Comparison of ENCODE assay signal across 13 cellular contexts in genomic region chr10:43679509-43679908, GRCh38. TPM values are rescaled to one million over a fixed set of nuclear protein-coding genes. Genes with fewer than 3 reads are reported as not detected.
DNase-seq lines count a peak whose midpoint lies in the region; ATAC-seq and TF ChIP-seq lines count a peak whose summit lies in the region.
"Had no signal": no experiment of that assay in that cellular context is flagged by ENCODE, and none has a peak within 500 bp of the region (broad histone marks: within the 10 kb centered on the region; RNA-seq: fewer than 3 reads in every experiment).

No MANE protein-coding gene starts in this region.

- no peak for TF ChIP-seq POLR2A in tibial nerve (IDR thresholded peaks at IDR 0.05)

- H3K27me3 ChIP-seq in psoas muscle (ENCODE audit: insufficient read depth in 3 of 3, low read length in 2 of 3) (no peaks in the 10 kb centered on the region), tibial nerve (no peaks in the 10 kb centered on the region)
- H3K27me3 ChIP-seq: BLaER1 treated with 17β-estradiol and CSF1 and Interleukin-3, amounts not matched to agents 10 nM and 100 nM; SJCRH30 had no signal

- 23 to 32% (median 30%) methylated on average over 7 of the region's 7 CpGs for WGBS in psoas muscle, 3 donors
- 48 to 67% methylated on average over 7 of the region's 7 CpGs for WGBS in tibial nerve, 2 donors

- peak; percentile 39 for DNase-seq in DMS79 treated with DMSO at 0.1 percent for 48 hours (lab: John Stamatoyannopoulos, UW)
- DNase-seq in anterior cingulate cortex (lab: John Stamatoyannopoulos, UW), result peak in 48 of 58 donors; percentile 10 to 81 (median 46)
- peak; percentile 75 for DNase-seq in left cardiac atrium
- peak; percentile 67 to 87 for DNase-seq in psoas muscle
- no peak for DNase-seq in effector memory CD8-positive, alpha-beta T cell
- DNase-seq in GM19240 (ENCODE audit: insufficient read length, low spot score), result no peak
- no peak for DNase-seq in tibial nerve (ENCODE audit: low spot score in 2 of 2)
- DNase-seq in HK-2 (ENCODE audit: unreplicated experiment), result no peak
- DNase-seq: activated B cell treated with CpG ODN at 0.5 μM for 24 hours; activated T-cell treated with anti-CD3 and anti-CD28 coated beads, Interleukin-2, amount 50 U/mL, for 48 hours; SJCRH30 had no signal

- no peak for TF ChIP-seq CTCF in psoas muscle (IDR thresholded peaks at IDR 0.05)
- TF ChIP-seq CTCF in tibial nerve (IDR thresholded peaks at IDR 0.05), result no peak

- no peak overlapping the region for H3K27ac ChIP-seq in psoas muscle
- no peak overlapping the region for H3K27ac ChIP-seq in tibial nerve
- H3K27ac ChIP-seq: BLaER1 treated with 17β-estradiol and CSF1 and Interleukin-3, amounts not matched to agents 10 nM and 100 nM; SJCRH30 had no signal

- ATAC-seq in left cardiac atrium (peak; percentile 90 to 97), psoas muscle (peak; percentile 84 to 98 (median 96))
- no peak for ATAC-seq in effector memory CD8-positive, alpha-beta T cell (replicated peaks)

- no peak overlapping the region for H3K4me3 Mint-ChIP-seq in effector memory CD8-positive, alpha-beta T cell
- H3K4me3 Mint-ChIP-seq: activated B cell treated with CpG ODN at 0.5 μM for 24 hours had no signal

- H3K9me3 Mint-ChIP-seq in effector memory CD8-positive, alpha-beta T cell, result no peaks in the 10 kb centered on the region
- H3K9me3 Mint-ChIP-seq: activated B cell treated with CpG ODN at 0.5 μM for 24 hours had no signal

- H3K36me3 Mint-ChIP-seq in effector memory CD8-positive, alpha-beta T cell (ENCODE audit: insufficient read depth), result no peaks in the 10 kb centered on the region

- H3K4me3 ChIP-seq in psoas muscle (no peak overlapping the region), tibial nerve (no peak overlapping the region)
- H3K4me3 ChIP-seq: BLaER1 treated with 17β-estradiol and CSF1 and Interleukin-3, amounts not matched to agents 10 nM and 100 nM; SJCRH30 had no signal

- H3K27me3 Mint-ChIP-seq in effector memory CD8-positive, alpha-beta T cell, result peaks cover 46 to 75% of the 10 kb centered on the region in 2 donors

- H3K4me1 ChIP-seq in psoas muscle (peaks cover 6% of the 10 kb centered on the region), tibial nerve (peaks cover 0 to 7% (median 0%) of the 10 kb centered on the region in 4 donors)
- H3K4me1 ChIP-seq: SJCRH30 had no signal

- H3K9me3 ChIP-seq in psoas muscle (no peaks in the 10 kb centered on the region), tibial nerve (no peaks in the 10 kb centered on the region)
- H3K9me3 ChIP-seq: SJCRH30 had no signal

- peaks cover 0 to 4% of the 10 kb centered on the region in 2 donors for H3K4me1 Mint-ChIP-seq in effector memory CD8-positive, alpha-beta T cell (ENCODE audit: low read depth in 2 of 2)
- H3K4me1 Mint-ChIP-seq: activated B cell treated with CpG ODN at 0.5 μM for 24 hours had no signal

- H3K27ac Mint-ChIP-seq in effector memory CD8-positive, alpha-beta T cell, result no peak overlapping the region
- H3K27ac Mint-ChIP-seq: activated B cell treated with CpG ODN at 0.5 μM for 24 hours, progenitor cell of endocrine pancreas had no signal

- H3K36me3 ChIP-seq in psoas muscle (ENCODE audit: insufficient read depth in 1 of 2, low read depth in 1 of 2) (no peaks in the 10 kb centered on the region), tibial nerve (no peaks in the 10 kb centered on the region)
- H3K36me3 ChIP-seq: BLaER1 treated with 17β-estradiol and CSF1 and Interleukin-3, amounts not matched to agents 10 nM and 100 nM; SJCRH30 had no signal

- intact Hi-C loops in left cardiac atrium (cut with DNase I) (no loop called here), psoas muscle (cut with DNase I) (loop anchor here in 1 of 2 donors (10.0 kb wide), 1 partner anchor 635 kb away; no protein-coding TSS in a partner anchor)

- no peak for TF ChIP-seq EP300 in tibial nerve (IDR thresholded peaks at IDR 0.05)

RNA-seq across cellular contexts. Expression of gene ZNF32, which starts 30.8 kb away (rescaled TPM):
- total RNA-seq in left cardiac atrium, result 10 to 100 TPM; 41.3 to 41.6 TPM
- 10 to 100 TPM; 46.5 to 55.5 (median 50.5) TPM for total RNA-seq in psoas muscle
- 100 to 1,000 TPM in 1 of 3 donors, 10 to 100 TPM in 2; 69.9 to 145 (median 75.9) TPM for polyA plus RNA-seq in psoas muscle
- 10 to 100 TPM; 33.6 to 66.1 (median 52.5) TPM for total RNA-seq in tibial nerve

Comparison
In these comparisons a context has a peak if more than half of its experiments do, and no peak if none do; other contexts are left out.
1. DNase-seq: peak in DMS79 treated with DMSO at 0.1 percent for 48 hours (single experiment), anterior cingulate cortex (48 of 58), left cardiac atrium (single experiment) and psoas muscle (2 of 2); none in effector memory CD8-positive, alpha-beta T cell (0 of 3), GM19240 (single experiment), tibial nerve (0 of 2) and HK-2 (single experiment).